7 cellular contexts compared by ENCODE assay signal in the genomic region with DNA sequence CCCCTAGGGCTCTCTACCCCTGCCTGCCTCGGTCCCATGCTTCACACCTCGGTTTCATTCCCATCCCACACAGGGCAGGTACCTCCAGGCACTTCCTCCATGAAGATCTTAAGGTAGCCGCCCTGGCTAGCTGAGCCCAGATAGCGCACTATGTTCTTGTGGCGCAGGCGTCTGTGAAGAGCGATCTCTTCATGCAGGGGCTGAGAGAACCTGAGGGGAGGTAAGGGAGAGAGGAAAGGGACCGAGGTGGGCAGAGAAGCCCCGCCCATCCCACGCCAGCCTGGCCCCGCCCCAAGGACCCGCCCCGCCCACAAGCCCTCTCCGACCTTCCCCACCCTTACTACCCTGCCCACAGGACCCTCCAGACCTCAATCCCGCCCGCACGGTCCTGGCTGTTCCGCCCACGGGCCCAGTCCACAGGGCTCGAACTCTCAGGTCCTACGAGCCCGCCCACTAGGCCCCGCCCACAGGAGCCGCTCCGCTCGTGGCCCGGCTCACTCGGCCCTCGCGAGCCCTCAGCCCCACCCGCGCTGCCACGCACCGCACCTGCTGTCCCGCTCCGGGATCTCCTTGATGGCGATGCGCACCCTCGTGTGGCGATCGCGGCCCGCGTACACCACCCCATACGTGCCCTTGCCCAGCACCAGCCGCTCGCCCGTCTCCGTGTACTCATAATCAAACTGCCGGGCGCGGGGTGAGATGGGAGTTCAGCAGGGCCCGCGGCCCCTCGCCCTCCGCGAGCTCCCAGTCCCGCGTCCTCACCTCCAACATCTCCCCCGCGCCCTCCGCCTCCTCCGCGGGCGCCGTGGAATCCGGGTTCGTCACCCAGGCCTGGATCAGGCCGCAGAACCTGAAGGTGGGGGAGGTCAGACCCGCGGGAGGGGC.
DNase-seq lines count a peak whose midpoint lies in the region; ATAC-seq and TF ChIP-seq lines count a peak whose summit lies in the region.
"Had no signal": no experiment of that assay in that cellular context is flagged by ENCODE, and none has a peak within 500 bp of the region (broad histone marks: within the 10 kb centered on the region; RNA-seq: fewer than 3 reads in every experiment).

No MANE protein-coding gene starts in this region.

- in situ Hi-C loops in KBM-7 (cut with MboI; ENCODE audit: low pct_unique_long_range_greater_than_20kb, low sequenced_read_pairs), result no loop called here

- peak overlapping the region; percentile 51 to 54 for H3K4me3 ChIP-seq in duodenal mucosa (ENCODE audit: low read depth in 1 of 2, low read length in 2 of 2)

- H3K9ac ChIP-seq in duodenal mucosa (ENCODE audit: low read depth in 1 of 2, low read length in 2 of 2), result peak overlapping the region in 1 of 2 donors; percentile 43

- no peaks in the 10 kb centered on the region for H3K27me3 ChIP-seq in duodenal mucosa (ENCODE audit: control insufficient read depth in 1 of 2, insufficient read depth in 2 of 2, low read length in 2 of 2)

- POLR2A ChIA-PET in RWPE1 (lab: Yijun Ruan, JAX; ENCODE audit: low non-redundant PET), result interaction anchor here (0.6 kb wide), 1 partner anchor 11 kb away, joined by 4 read pairs; no protein-coding TSS in a partner anchor

- ATAC-seq in HG02763 (IDR thresholded peaks at IDR 0.05; ENCODE audit: unreplicated experiment), result no peak

- no peak for TF ChIP-seq CTCF in RWPE1 (conservative IDR thresholded peaks at IDR 0.05; ENCODE audit: low read depth)

- CTCF ChIA-PET in RWPE1 (lab: Yijun Ruan, JAX), result interaction anchor here (0.6 to 4.9 kb wide), 4 partner anchors 9 to 60 kb away, joined by 3 to 21 read pairs (median 4); no protein-coding TSS in a partner anchor

- H3K36me3 ChIP-seq in duodenal mucosa (ENCODE audit: control insufficient read depth in 1 of 2, insufficient read depth in 2 of 2, low read length in 2 of 2), result peaks cover 0 to 22% of the 10 kb centered on the region in 2 donors

- H3K27ac ChIP-seq in RWPE1 (peak overlapping the region; percentile 100), duodenal mucosa (ENCODE audit: low read depth, low read length) (no peak overlapping the region)

- DNase-seq in RWPE1 (ENCODE audit: low spot score), result no peak
- peak; percentile 63 for DNase-seq in stimulated activated CD4-positive, alpha-beta T cell treated with anti-CD3 and anti-CD28 coated beads, Interleukin-15, amount 100 ng/mL, for 24 hours
- DNase-seq in KBM-7, result no peak
- no peak for DNase-seq in GM19240 (ENCODE audit: insufficient read length, low spot score)
- DNase-seq: NCI-H524 treated with DMSO at 0.1 percent for 48 hours had no signal

- H3K4me1 ChIP-seq in duodenal mucosa (ENCODE audit: control insufficient read depth in 1 of 2, insufficient read depth in 2 of 2, low read length in 2 of 2), result peaks cover 23 to 27% of the 10 kb centered on the region in 2 donors

- H3K9me3 ChIP-seq in duodenal mucosa (ENCODE audit: control insufficient read depth in 1 of 2, low read length in 2 of 2), result no peaks in the 10 kb centered on the region
